1 cellular context compared by ENCODE assay signal in the genomic region with DNA sequence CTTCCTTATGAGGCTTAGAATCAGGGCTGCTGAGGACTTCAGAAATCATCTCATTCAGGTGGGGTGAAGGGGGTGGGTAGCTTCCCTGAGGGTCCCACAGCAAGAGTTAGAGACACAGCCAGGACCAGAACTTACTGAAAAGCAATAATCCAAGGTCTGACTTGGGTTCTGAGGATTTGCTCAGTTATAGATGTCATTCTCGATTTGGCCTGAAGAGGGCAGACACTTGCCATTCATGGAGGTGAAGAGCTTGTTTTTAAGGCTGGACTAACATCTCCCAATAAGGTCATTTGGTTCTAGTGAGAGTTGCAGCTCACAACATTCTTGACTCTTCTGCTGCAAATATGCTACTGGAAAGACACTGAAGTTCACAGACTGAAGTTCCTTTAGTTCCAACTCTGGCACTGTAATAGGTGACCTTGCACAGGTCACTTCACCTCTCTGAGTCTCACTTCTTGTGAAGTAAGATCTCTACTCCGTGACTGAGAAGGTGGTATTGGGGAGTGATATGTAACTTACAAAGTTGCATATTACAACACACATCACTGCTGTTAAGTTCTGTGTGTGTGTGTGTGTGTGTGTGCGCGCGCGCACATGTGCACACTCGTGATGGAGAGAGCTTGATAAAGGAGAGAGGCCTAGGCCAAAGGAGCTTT.
TF ChIP-seq lines count a peak whose summit lies in the region.

No MANE protein-coding gene starts in this region.

TF ChIP-seq in A549, 52 proteins besides CTCF, POLR2A, EP300 and RAD21 (continued from another document):
- TF ChIP-seq ZSCAN20 (CRISPR knock-in tag; IDR thresholded peaks at IDR 0.05), result no peak
